ENCODE assay signal across 23 cellular contexts in the genomic region with DNA sequence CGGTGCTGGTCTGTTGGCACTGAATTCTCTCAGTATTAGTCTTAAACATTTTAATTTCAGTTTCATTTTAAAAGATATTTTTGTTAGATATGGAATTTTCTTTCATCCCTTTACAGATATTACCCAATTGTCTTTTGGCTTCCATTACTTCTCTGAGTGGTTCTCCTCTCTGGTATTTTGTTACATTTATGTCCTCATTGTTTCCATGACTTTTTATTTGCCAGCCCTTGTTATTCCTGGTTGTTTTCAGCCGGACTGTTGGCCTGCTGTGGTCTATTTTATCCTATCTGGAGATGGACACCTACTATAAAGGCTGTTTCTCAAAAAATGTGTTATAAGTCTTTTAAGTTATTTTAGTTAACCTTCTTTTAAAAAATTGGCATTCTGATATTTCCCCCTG.
A peak's percentile ranks its signal among the peaks of the same experiment; 100 is the strongest.
DNase-seq lines count a peak whose midpoint lies in the region; ATAC-seq, FAIRE-seq and TF ChIP-seq lines count a peak whose summit lies in the region.
"Had no signal": no experiment of that assay in that cellular context is flagged by ENCODE, and none has a peak within 500 bp of the region (broad histone marks: within the 10 kb centered on the region; RNA-seq: fewer than 3 reads in every experiment).

No MANE protein-coding gene starts in this region.

- peak overlapping the region; percentile 15 for H3K4me2 ChIP-seq in skeletal muscle satellite cell (ENCODE audit: low read length)

- peaks cover 0 to 8% of the 10 kb centered on the region in 2 donors for H3K27me3 Mint-ChIP-seq in CD4-positive, alpha-beta memory T cell
- peaks cover 20% of the 10 kb centered on the region for H3K27me3 Mint-ChIP-seq in activated CD4-positive, alpha-beta T cell treated with anti-CD3 and anti-CD28 coated beads for 36 hours

- CTCF ChIA-PET in CD4-positive, alpha-beta memory T cell (lab: Charles Lee; ENCODE audit: partially characterized antibody), result no interaction called here
- CTCF ChIA-PET in activated CD4-positive, alpha-beta T cell treated with anti-CD3 and anti-CD28 coated beads for 36 hours (lab: Charles Lee), result no interaction called here

- H3K4me3 Mint-ChIP-seq in CD4-positive, alpha-beta memory T cell, result no peak overlapping the region
- H3K4me3 Mint-ChIP-seq in activated CD4-positive, alpha-beta T cell treated with anti-CD3 and anti-CD28 coated beads for 36 hours, result no peak overlapping the region
- H3K4me3 Mint-ChIP-seq: CD8-positive, alpha-beta memory T cell; H9 had no signal

- no peaks in the 10 kb centered on the region for H3K4me1 Mint-ChIP-seq in CD4-positive, alpha-beta memory T cell
- H3K4me1 Mint-ChIP-seq in activated CD4-positive, alpha-beta T cell treated with anti-CD3 and anti-CD28 coated beads for 36 hours, result no peaks in the 10 kb centered on the region
- H3K4me1 Mint-ChIP-seq: CD8-positive, alpha-beta memory T cell had no signal

- H3K4me1 ChIP-seq in skeletal muscle satellite cell (ENCODE audit: control insufficient read depth, insufficient read depth, low read length), result peaks cover 21% of the 10 kb centered on the region
- H3K4me1 ChIP-seq in tibial nerve, result peaks cover 0 to 21% (median 2%) of the 10 kb centered on the region in 4 donors
- H3K4me1 ChIP-seq in CD4-positive, alpha-beta memory T cell (ENCODE audit: insufficient read depth, low read length), result no peaks in the 10 kb centered on the region

- ATAC-seq in activated CD4-positive, alpha-beta T cell treated with anti-CD3 and anti-CD28 coated beads for 36 hours, result no peak

- no peaks in the 10 kb centered on the region for H3K9me3 ChIP-seq in skeletal muscle satellite cell (replicated peaks; ENCODE audit: low read length)
- no peaks in the 10 kb centered on the region for H3K9me3 ChIP-seq in tibial nerve
- H3K9me3 ChIP-seq in CD4-positive, alpha-beta memory T cell (ENCODE audit: control insufficient read depth in 1 of 2, low read length in 2 of 2), result no peaks in the 10 kb centered on the region

- no peak for TF ChIP-seq POLR2A in tibial nerve (IDR thresholded peaks at IDR 0.05)

- H3K36me3 Mint-ChIP-seq in CD4-positive, alpha-beta memory T cell, result no peaks in the 10 kb centered on the region
- no peaks in the 10 kb centered on the region for H3K36me3 Mint-ChIP-seq in activated CD4-positive, alpha-beta T cell treated with anti-CD3 and anti-CD28 coated beads for 36 hours (ENCODE audit: low read depth)
- H3K36me3 Mint-ChIP-seq: CD8-positive, alpha-beta memory T cell had no signal

- H3K4me3 ChIP-seq in skeletal muscle satellite cell (ENCODE audit: low read length) (no peak overlapping the region), tibial nerve (no peak overlapping the region)
- H3K4me3 ChIP-seq in CD4-positive, alpha-beta memory T cell (ENCODE audit: low read length in 2 of 2), result no peak overlapping the region
- H3K4me3 ChIP-seq: SK-N-MC had no signal

- peak; percentile 51 for FAIRE-seq in D721Med (lab: Jason Lieb, UNC)
- FAIRE-seq: HTR-8/SVneo had no signal

- 79% methylated on average over 2 of the region's 2 CpGs for WGBS in tibial nerve, 2 donors

- POLR2A ChIA-PET in CD4-positive, alpha-beta memory T cell (lab: Charles Lee; ENCODE audit: partially characterized antibody), result no interaction called here
- POLR2A ChIA-PET in activated CD4-positive, alpha-beta T cell treated with anti-CD3 and anti-CD28 coated beads for 36 hours (lab: Charles Lee), result no interaction called here

- TF ChIP-seq CTCF in D721Med (IDR thresholded peaks at IDR 0.05; ENCODE audit: insufficient read depth, missing control alignments), result no peak
- no peak for TF ChIP-seq CTCF in tibial nerve (IDR thresholded peaks at IDR 0.05)

- H3K27ac Mint-ChIP-seq in CD4-positive, alpha-beta memory T cell, result no peak overlapping the region
- H3K27ac Mint-ChIP-seq in activated CD4-positive, alpha-beta T cell treated with anti-CD3 and anti-CD28 coated beads for 36 hours, result no peak overlapping the region
- H3K27ac Mint-ChIP-seq: CD8-positive, alpha-beta memory T cell; H9 had no signal

- H3K9me3 Mint-ChIP-seq in CD4-positive, alpha-beta memory T cell, result peaks cover 0 to 5% (median 0%) of the 10 kb centered on the region in 8 donors
- no peaks in the 10 kb centered on the region for H3K9me3 Mint-ChIP-seq in activated CD4-positive, alpha-beta T cell treated with anti-CD3 and anti-CD28 coated beads for 36 hours (ENCODE audit: low read depth)
- H3K9me3 Mint-ChIP-seq: H9 had no signal

- DNase-seq in D721Med (ENCODE audit: insufficient read length, low spot score), result no peak
- peak; percentile 33 for DNase-seq in dermis blood vessel endothelial cell
- peak; percentile 21 for DNase-seq in iris pigment epithelial cell (ENCODE audit: low read depth)
- DNase-seq in tibial nerve (ENCODE audit: low spot score in 2 of 2), result no peak
- no peak for DNase-seq in CD4-positive, alpha-beta memory T cell
- DNase-seq in activated CD4-positive, alpha-beta T cell treated with anti-CD3 and anti-CD28 coated beads for 36 hours, result no peak
- DNase-seq: 8988T; AML-193; C1 segment of cervical spinal cord; Calu3; CD8-positive, alpha-beta memory T cell; GDM1; H9; KG1; NCI-H1092 treated with DMSO at 0.1 percent for 48 hours; NCI-H1436 treated with DMSO at 0.1 percent for 48 hours; NCI-H1930; NCI-H69; SHP77 treated with DMSO at 0.1 percent for 48 hours had no signal

- H3K27me3 ChIP-seq in skeletal muscle satellite cell (ENCODE audit: control insufficient read depth, insufficient read depth, low read length) (no peaks in the 10 kb centered on the region), tibial nerve (no peaks in the 10 kb centered on the region)
- no peaks in the 10 kb centered on the region for H3K27me3 ChIP-seq in CD4-positive, alpha-beta memory T cell (ENCODE audit: insufficient read depth, low read length)

- no peaks in the 10 kb centered on the region for H3K36me3 ChIP-seq in skeletal muscle satellite cell (ENCODE audit: insufficient read depth, low read length)
- H3K36me3 ChIP-seq in tibial nerve, result no peaks in the 10 kb centered on the region
- H3K36me3 ChIP-seq in CD4-positive, alpha-beta memory T cell (ENCODE audit: insufficient read depth, low read length), result no peaks in the 10 kb centered on the region

- no peak for TF ChIP-seq EP300 in tibial nerve (IDR thresholded peaks at IDR 0.05)

- no peak overlapping the region for H3K9ac ChIP-seq in skeletal muscle satellite cell (ENCODE audit: low read depth, low read length)

- intact Hi-C loops in CD4-positive, alpha-beta memory T cell (cut with micrococcal nuclease), result no loop called here
- intact Hi-C loops in activated CD4-positive, alpha-beta T cell treated with anti-CD3 and anti-CD28 coated beads for 36 hours (cut with DNase I, micrococcal nuclease), result no loop called here

- H3K27ac ChIP-seq in tibial nerve, result no peak overlapping the region
- H3K27ac ChIP-seq in CD4-positive, alpha-beta memory T cell (ENCODE audit: low read depth, low read length), result no peak overlapping the region
- H3K27ac ChIP-seq: RWPE1, SK-N-MC had no signal

Comparison
In these comparisons a context has a peak if more than half of its experiments do, and no peak if none do; other contexts are left out.
1. DNase-seq: peak in dermis blood vessel endothelial cell (single experiment) and iris pigment epithelial cell (single experiment); none in D721Med (single experiment), tibial nerve (0 of 2), CD4-positive, alpha-beta memory T cell (0 of 5) and activated CD4-positive, alpha-beta T cell treated with anti-CD3 and anti-CD28 coated beads for 36 hours (single experiment).